In the genomic region with DNA sequence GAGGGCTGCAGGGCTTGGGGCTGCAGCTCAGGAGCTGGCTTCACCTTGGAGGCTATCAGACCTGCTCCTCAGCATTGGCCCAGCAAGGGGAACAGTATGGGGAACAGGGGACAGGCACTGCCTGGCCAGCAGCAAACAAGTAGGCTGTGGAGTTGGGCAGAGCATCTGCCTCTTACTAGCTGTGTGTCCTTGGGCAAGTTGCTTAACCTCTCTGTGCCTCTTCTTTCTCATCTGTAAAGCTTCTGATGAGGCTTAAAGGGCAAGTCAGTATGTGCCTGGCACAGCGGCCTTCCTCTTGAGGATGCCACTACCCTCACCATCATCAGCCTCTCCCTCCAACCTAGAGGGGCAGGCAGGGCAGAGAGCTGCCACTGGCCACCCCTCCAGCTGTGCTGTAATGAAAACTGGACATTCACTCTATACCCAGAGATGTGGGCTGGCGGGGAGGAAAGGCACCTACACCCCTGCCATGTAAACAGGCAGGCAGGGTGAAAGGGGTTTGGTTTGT, we compare ENCODE assay signal across 9 cellular contexts. TPM values are rescaled to one million over a fixed set of nuclear protein-coding genes. Genes with fewer than 3 reads are reported as not detected.
DNase-seq lines count a peak whose midpoint lies in the region; ATAC-seq and TF ChIP-seq lines count a peak whose summit lies in the region.
"Had no signal": no experiment of that assay in that cellular context is flagged by ENCODE, and none has a peak within 500 bp of the region (broad histone marks: within the 10 kb centered on the region; RNA-seq: fewer than 3 reads in every experiment).

No MANE protein-coding gene starts in this region.

- no peaks in the 10 kb centered on the region for H3K36me3 Mint-ChIP-seq in activated T-cell treated with anti-CD3 and anti-CD28 coated beads, Interleukin-2, amount 50 U/mL, for 4 hours (ENCODE audit: insufficient read depth)
- H3K36me3 Mint-ChIP-seq in activated naive CD8-positive, alpha-beta T cell: no peaks in the 10 kb centered on the region

- H3K4me1 ChIP-seq in thymus (ENCODE audit: control insufficient read depth, insufficient read depth, low read length) (peaks cover 16% of the 10 kb centered on the region), aorta (ENCODE audit: control insufficient read depth in 1 of 2, insufficient read depth in 2 of 2, low read length in 2 of 2) (no peaks in the 10 kb centered on the region)

- DNase-seq in activated T-cell treated with anti-CD3 and anti-CD28 coated beads, Interleukin-2, amount 50 U/mL, for 4 hours: no peak
- DNase-seq in activated T-cell treated with anti-CD3 and anti-CD28 coated beads for 4 hours (no peak), kidney epithelial cell (ENCODE audit: low read depth) (no peak), aorta (no peak), G401 (ENCODE audit: low spot score) (no peak), NCI-H2029 (lab: John Stamatoyannopoulos, UW) (no peak)
- DNase-seq: NCI-H524 treated with DMSO at 0.1 percent for 48 hours had no signal

- no peaks in the 10 kb centered on the region for H3K9me3 ChIP-seq in thymus (ENCODE audit: control insufficient read depth)
- no peaks in the 10 kb centered on the region for H3K9me3 ChIP-seq in aorta (ENCODE audit: control insufficient read depth, low read length)

- peak overlapping the region; percentile 20 for H3K4me3 ChIP-seq in kidney epithelial cell (ENCODE audit: low read depth, low read length)
- peak overlapping the region; percentile 44 for H3K4me3 ChIP-seq in thymus (ENCODE audit: low read length)
- H3K4me3 ChIP-seq in aorta (ENCODE audit: low read length in 2 of 2): no peak overlapping the region

- H3K4me3 Mint-ChIP-seq in activated T-cell treated with anti-CD3 and anti-CD28 coated beads, Interleukin-2, amount 50 U/mL, for 4 hours: peak overlapping the region; percentile 75
- peak overlapping the region; percentile 77 for H3K4me3 Mint-ChIP-seq in activated naive CD8-positive, alpha-beta T cell

- H3K4me1 Mint-ChIP-seq in activated T-cell treated with anti-CD3 and anti-CD28 coated beads, Interleukin-2, amount 50 U/mL, for 4 hours (ENCODE audit: low read depth): peaks cover 27% of the 10 kb centered on the region
- peaks cover 25% of the 10 kb centered on the region for H3K4me1 Mint-ChIP-seq in activated naive CD8-positive, alpha-beta T cell (ENCODE audit: low read depth)

- no peaks in the 10 kb centered on the region for H3K9me3 Mint-ChIP-seq in activated T-cell treated with anti-CD3 and anti-CD28 coated beads, Interleukin-2, amount 50 U/mL, for 4 hours
- no peaks in the 10 kb centered on the region for H3K9me3 Mint-ChIP-seq in activated naive CD8-positive, alpha-beta T cell (ENCODE audit: low read depth)

- in situ Hi-C loops in G401 (cut with HindIII; ENCODE audit: low sequenced_read_pairs): no loop called here

- 98% methylated on average over 2 of the region's 2 CpGs for WGBS in thymus
- WGBS in aorta, 2 donors: 98 to 100% methylated on average over 2 of the region's 2 CpGs

- intact Hi-C loops in aorta (cut with DNase I): no loop called here

- H3K27ac Mint-ChIP-seq in activated naive CD8-positive, alpha-beta T cell: peak overlapping the region; percentile 83

- no peak for TF ChIP-seq CTCF in kidney epithelial cell (IDR thresholded peaks at IDR 0.05; ENCODE audit: insufficient read depth, low read length, poor library complexity, severe bottlenecking)

- H3K27me3 Mint-ChIP-seq in activated T-cell treated with anti-CD3 and anti-CD28 coated beads, Interleukin-2, amount 50 U/mL, for 4 hours (ENCODE audit: low read depth): no peaks in the 10 kb centered on the region
- no peaks in the 10 kb centered on the region for H3K27me3 Mint-ChIP-seq in activated naive CD8-positive, alpha-beta T cell

- H3K27ac ChIP-seq in thymus (ENCODE audit: low read depth): peak overlapping the region; percentile 75
- H3K27ac ChIP-seq in aorta (ENCODE audit: low read depth in 1 of 2, low read length in 2 of 2): no peak overlapping the region

- ATAC-seq in activated T-cell treated with anti-CD3 and anti-CD28 coated beads, Interleukin-2, amount 50 U/mL, for 4 hours: no peak
- no peak for ATAC-seq in aorta (ENCODE audit: low FRiP score)

- H3K36me3 ChIP-seq in kidney epithelial cell (ENCODE audit: control insufficient read depth, insufficient read depth, low read length) (no peaks in the 10 kb centered on the region), thymus (ENCODE audit: control insufficient read depth, insufficient read depth) (no peaks in the 10 kb centered on the region), aorta (ENCODE audit: control insufficient read depth in 1 of 2, insufficient read depth in 2 of 2, low read length in 1 of 2) (no peaks in the 10 kb centered on the region)

- no peaks in the 10 kb centered on the region for H3K27me3 ChIP-seq in kidney epithelial cell (ENCODE audit: control insufficient read depth, insufficient read depth, low read length)
- H3K27me3 ChIP-seq in thymus (ENCODE audit: control insufficient read depth, insufficient read depth): no peaks in the 10 kb centered on the region
- H3K27me3 ChIP-seq in aorta (ENCODE audit: control insufficient read depth in 1 of 2, insufficient read depth in 2 of 2, low read length in 1 of 2): no peaks in the 10 kb centered on the region

RNA-seq across cellular contexts. Expression of a gene that starts 7.5 kb away (rescaled TPM):
- 1 to 10 TPM in 1 of 3 donors, under 1 TPM in 2; 0.71 to 1.0 (median 0.76) TPM for total RNA-seq in activated T-cell treated with anti-CD3 and anti-CD28 coated beads, Interleukin-2, amount 50 U/mL, for 4 hours
- total RNA-seq in kidney epithelial cell (34.8 and 37.1 TPM in 2 replicates), aorta (10 to 100 TPM; 13.7 to 37.7 TPM)
- polyA plus RNA-seq in thymus (23.8 TPM), aorta (10 to 100 TPM; 11.3 to 21.3 TPM)
- total RNA-seq in G401 (2014; rRNA removed; shearing (Covaris generic)): 14.0 and 15.6 TPM in 2 replicates

RNA-seq across cellular contexts. Expression of a gene that starts 36.1 kb away (rescaled TPM):
- 10 to 100 TPM in 1 of 3 donors, 1 to 10 TPM in 2; 6.9 to 11.0 (median 8.6) TPM for total RNA-seq in activated T-cell treated with anti-CD3 and anti-CD28 coated beads, Interleukin-2, amount 50 U/mL, for 4 hours
- total RNA-seq in kidney epithelial cell (32.8 and 58.5 TPM in 2 replicates), aorta (1 to 10 TPM; 6.4 to 7.1 TPM)
- polyA plus RNA-seq in thymus (2.8 TPM), aorta (10 to 100 TPM in 1 of 2 donors, 1 to 10 TPM in 1; 7.4 to 17.2 TPM)
- total RNA-seq in G401 (2014; rRNA removed; shearing (Covaris generic)): 2.2 and 3.1 TPM in 2 replicates

Comparison
In these comparisons a context has a peak if more than half of its experiments do, and no peak if none do; other contexts are left out.
1. H3K4me3 ChIP-seq: peak in kidney epithelial cell (single experiment) and thymus (single experiment); none in aorta (0 of 2).